Comparison of ENCODE assay signal across 8 cellular contexts in genomic region chr3:123026551-123027291, GRCh38. TPM values are rescaled to one million over a fixed set of nuclear protein-coding genes. Genes with fewer than 3 reads are reported as not detected.
DNase-seq lines count a peak whose midpoint lies in the region; ATAC-seq and TF ChIP-seq lines count a peak whose summit lies in the region.

No MANE protein-coding gene starts in this region.

- ATAC-seq in CD4-positive, alpha-beta T cell (ENCODE audit: poor library complexity), result no peak
- peak; percentile 36 for ATAC-seq in body of pancreas
- ATAC-seq in GM21526 (IDR thresholded peaks at IDR 0.05; ENCODE audit: low FRiP score, unreplicated experiment), result no peak

- no peaks in the 10 kb centered on the region for H4K20me1 ChIP-seq in KMS-11 (ENCODE audit: insufficient read depth)

- H3K36me3 Mint-ChIP-seq in CD4-positive, alpha-beta T cell (ENCODE audit: low read depth), result no peaks in the 10 kb centered on the region
- no peaks in the 10 kb centered on the region for H3K36me3 Mint-ChIP-seq in stimulated activated naive CD8-positive, alpha-beta T cell treated with anti-CD3 and anti-CD28 coated beads, Interleukin-15, Interleukin-2, amounts not matched to agents 100 ng/mL and 50 ng/mL, for 24 hours (ENCODE audit: low read depth)

- H3K9me3 ChIP-seq in CD4-positive, alpha-beta T cell (ENCODE audit: control insufficient read depth, low read length), result no peaks in the 10 kb centered on the region
- H3K9me3 ChIP-seq in body of pancreas, result no peaks in the 10 kb centered on the region

- TF ChIP-seq POLR2A in body of pancreas (IDR thresholded peaks at IDR 0.05), result no peak

- CTCF ChIA-PET in CD4-positive, alpha-beta T cell (lab: Charles Lee), result interaction anchor here (0.6 kb wide), 1 partner anchor 38 kb away, joined by 4 read pairs; no protein-coding TSS in a partner anchor

- no peak overlapping the region for H3K9ac ChIP-seq in KMS-11

- peaks cover 72% of the 10 kb centered on the region for H3K27me3 Mint-ChIP-seq in CD4-positive, alpha-beta T cell
- peaks cover 73% of the 10 kb centered on the region for H3K27me3 Mint-ChIP-seq in stimulated activated naive CD8-positive, alpha-beta T cell treated with anti-CD3 and anti-CD28 coated beads, Interleukin-15, Interleukin-2, amounts not matched to agents 100 ng/mL and 50 ng/mL, for 24 hours

- 0 to 1% methylated on average over 10 to 63 of the region's 64 CpGs for WGBS in body of pancreas, 2 donors

- no peak for TF ChIP-seq CTCF in CD4-positive, alpha-beta T cell (IDR thresholded peaks at IDR 0.05)
- no peak for TF ChIP-seq CTCF in KMS-11 (conservative IDR thresholded peaks at IDR 0.05; ENCODE audit: low read depth, low read length)
- TF ChIP-seq CTCF in body of pancreas (IDR thresholded peaks at IDR 0.05), result no peak
- no peak for TF ChIP-seq CTCF in kidney epithelial cell (IDR thresholded peaks at IDR 0.05; ENCODE audit: insufficient read depth, low read length, poor library complexity, severe bottlenecking)

- peaks cover 12% of the 10 kb centered on the region for H3K4me1 Mint-ChIP-seq in CD4-positive, alpha-beta T cell (ENCODE audit: low read depth)
- H3K4me1 Mint-ChIP-seq in stimulated activated naive CD8-positive, alpha-beta T cell treated with anti-CD3 and anti-CD28 coated beads, Interleukin-15, Interleukin-2, amounts not matched to agents 100 ng/mL and 50 ng/mL, for 24 hours (ENCODE audit: low read depth), result peaks cover 15% of the 10 kb centered on the region

- no peaks in the 10 kb centered on the region for H3K79me2 ChIP-seq in KMS-11 (ENCODE audit: insufficient read depth, low read depth)

- H3K4me1 ChIP-seq in KMS-11 (ENCODE audit: low read depth, poor library complexity, severe bottlenecking) (peaks cover 4% of the 10 kb centered on the region), body of pancreas (peaks cover 22% of the 10 kb centered on the region)

- intact Hi-C loops in CD4-positive, alpha-beta T cell (cut with DNase I, micrococcal nuclease), result loop anchor here (5.0 to 10.0 kb wide), 4 partner anchors 272 to 1479 kb away; partner anchors contain the start of genes DTX3L (in 1 of the 2), PARP9 (in 1 of the 2) and POLQ (in 1 of the 2)
- intact Hi-C loops in body of pancreas (cut with DNase I), result no loop called here

- peak overlapping the region; percentile 89 for H3K4me2 ChIP-seq in KMS-11

- peak overlapping the region; percentile 88 for H2AFZ ChIP-seq in KMS-11 (ENCODE audit: low read depth)

- peak in 1 of 10 experiments; percentile 2 for DNase-seq in CD4-positive, alpha-beta T cell
- DNase-seq in body of pancreas (peak; percentile 3 to 35 (median 23)), kidney epithelial cell (ENCODE audit: low read depth) (no peak), NCI-H82 treated with DMSO at 0.1 percent for 48 hours (lab: John Stamatoyannopoulos, UW; ENCODE audit: unreplicated experiment) (no peak), HPDE6-E6E7 (ENCODE audit: extremely low spot score) (no peak)

- peak overlapping the region; percentile 70 for H3K4me3 Mint-ChIP-seq in CD4-positive, alpha-beta T cell
- H3K4me3 Mint-ChIP-seq in stimulated activated naive CD8-positive, alpha-beta T cell treated with anti-CD3 and anti-CD28 coated beads, Interleukin-15, Interleukin-2, amounts not matched to agents 100 ng/mL and 50 ng/mL, for 24 hours, result peak overlapping the region; percentile 69

- no peak overlapping the region for H3K4me3 ChIP-seq in KMS-11 (IDR thresholded peaks at IDR 0.05; ENCODE audit: insufficient read depth, low read depth, low read length)
- peak overlapping the region in 1 of 2 donors; percentile 43 for H3K4me3 ChIP-seq in body of pancreas
- H3K4me3 ChIP-seq in kidney epithelial cell (ENCODE audit: low read depth, low read length), result peak overlapping the region; percentile 30

- H3K27ac ChIP-seq in CD4-positive, alpha-beta T cell (ENCODE audit: low read depth, low read length), result no peak overlapping the region
- H3K27ac ChIP-seq in KMS-11, result no peak overlapping the region
- no peak overlapping the region for H3K27ac ChIP-seq in body of pancreas

- POLR2A ChIA-PET in CD4-positive, alpha-beta T cell (lab: Charles Lee), result interaction anchor here (1.3 kb wide), 1 partner anchor 12 kb away, joined by 4 read pairs; no protein-coding TSS in a partner anchor

- H3K27me3 ChIP-seq in CD4-positive, alpha-beta T cell (ENCODE audit: control insufficient read depth, insufficient read depth, low read length), result peaks cover 85% of the 10 kb centered on the region
- peaks cover 5% of the 10 kb centered on the region; the same call in 1 of the 2 replicates for H3K27me3 ChIP-seq in KMS-11 (ENCODE audit: insufficient read depth, low read depth)
- H3K27me3 ChIP-seq in body of pancreas, result no peaks in the 10 kb centered on the region
- peaks cover 83% of the 10 kb centered on the region for H3K27me3 ChIP-seq in kidney epithelial cell (ENCODE audit: control insufficient read depth, insufficient read depth, low read length)

- H3K27ac Mint-ChIP-seq in CD4-positive, alpha-beta T cell, result no peak overlapping the region
- H3K27ac Mint-ChIP-seq in stimulated activated naive CD8-positive, alpha-beta T cell treated with anti-CD3 and anti-CD28 coated beads, Interleukin-15, Interleukin-2, amounts not matched to agents 100 ng/mL and 50 ng/mL, for 24 hours, result no peak overlapping the region

- H3K36me3 ChIP-seq in KMS-11 (ENCODE audit: insufficient read depth), result no peaks in the 10 kb centered on the region
- H3K36me3 ChIP-seq in body of pancreas (replicated peaks in 1 of 2; ENCODE audit: insufficient read depth in 1 of 2, low read depth in 2 of 2), result no peaks in the 10 kb centered on the region
- H3K36me3 ChIP-seq in kidney epithelial cell (ENCODE audit: control insufficient read depth, insufficient read depth, low read length), result no peaks in the 10 kb centered on the region

- H3K9me3 Mint-ChIP-seq in CD4-positive, alpha-beta T cell, result no peaks in the 10 kb centered on the region
- H3K9me3 Mint-ChIP-seq in stimulated activated naive CD8-positive, alpha-beta T cell treated with anti-CD3 and anti-CD28 coated beads, Interleukin-15, Interleukin-2, amounts not matched to agents 100 ng/mL and 50 ng/mL, for 24 hours, result no peaks in the 10 kb centered on the region

RNA-seq across cellular contexts. Expression of gene SEMA5B, which starts 0.8 kb away (rescaled TPM):
- total RNA-seq in CD4-positive, alpha-beta T cell, result under 1 TPM in 1 of 2 experiments, not detected in 1; 0.22 TPM
- 10 to 100 TPM in 1 of 2 donors, 1 to 10 TPM in 1; 1.0 to 15.2 TPM for total RNA-seq in body of pancreas
- 0.21 TPM in 1 of 2 replicates, not detected in the other for total RNA-seq in kidney epithelial cell

RNA-seq across cellular contexts. Expression of gene PDIA5, which starts 40.1 kb away (rescaled TPM):
- total RNA-seq in CD4-positive, alpha-beta T cell, result 1 to 10 TPM; 2.2 to 3.0 TPM
- total RNA-seq in body of pancreas (10 to 100 TPM; 28.8 to 73.2 TPM), kidney epithelial cell (14.4 and 18.8 TPM in 2 replicates)

Comparison
In these comparisons a context has a peak if more than half of its experiments do, and no peak if none do; other contexts are left out.
1. DNase-seq: peak in body of pancreas (4 of 4); none in kidney epithelial cell (single experiment), NCI-H82 treated with DMSO at 0.1 percent for 48 hours (single experiment) and HPDE6-E6E7 (single experiment).